Comparison of ENCODE assay signal across 8 cellular contexts in genomic region chrX:88977835-88978234, GRCh38.
"Had no signal": no experiment of that assay in that cellular context is flagged by ENCODE, and none has a peak within 500 bp of the region (broad histone marks: within the 10 kb centered on the region; RNA-seq: fewer than 3 reads in every experiment).

No MANE protein-coding gene starts in this region.

- DNase-seq: GM23248, GOT3, H7, HFFc6, IMR-90, KBM-7 had no signal

- H3K9me3 ChIP-seq: HAP-1 had no signal

- H3K9me3 Mint-ChIP-seq: HFFc6 had no signal

- H3K4me3 ChIP-seq: GM23248, HAP-1 had no signal

- H3K27ac ChIP-seq: GM23248 had no signal

- H3K4me3 Mint-ChIP-seq: HFFc6 had no signal

- FAIRE-seq: HTR-8/SVneo had no signal

- H3K27ac Mint-ChIP-seq: HFFc6 had no signal

- H3K36me3 ChIP-seq: HAP-1 had no signal
